Comparison of ENCODE assay signal across 8 cellular contexts in the genomic region with DNA sequence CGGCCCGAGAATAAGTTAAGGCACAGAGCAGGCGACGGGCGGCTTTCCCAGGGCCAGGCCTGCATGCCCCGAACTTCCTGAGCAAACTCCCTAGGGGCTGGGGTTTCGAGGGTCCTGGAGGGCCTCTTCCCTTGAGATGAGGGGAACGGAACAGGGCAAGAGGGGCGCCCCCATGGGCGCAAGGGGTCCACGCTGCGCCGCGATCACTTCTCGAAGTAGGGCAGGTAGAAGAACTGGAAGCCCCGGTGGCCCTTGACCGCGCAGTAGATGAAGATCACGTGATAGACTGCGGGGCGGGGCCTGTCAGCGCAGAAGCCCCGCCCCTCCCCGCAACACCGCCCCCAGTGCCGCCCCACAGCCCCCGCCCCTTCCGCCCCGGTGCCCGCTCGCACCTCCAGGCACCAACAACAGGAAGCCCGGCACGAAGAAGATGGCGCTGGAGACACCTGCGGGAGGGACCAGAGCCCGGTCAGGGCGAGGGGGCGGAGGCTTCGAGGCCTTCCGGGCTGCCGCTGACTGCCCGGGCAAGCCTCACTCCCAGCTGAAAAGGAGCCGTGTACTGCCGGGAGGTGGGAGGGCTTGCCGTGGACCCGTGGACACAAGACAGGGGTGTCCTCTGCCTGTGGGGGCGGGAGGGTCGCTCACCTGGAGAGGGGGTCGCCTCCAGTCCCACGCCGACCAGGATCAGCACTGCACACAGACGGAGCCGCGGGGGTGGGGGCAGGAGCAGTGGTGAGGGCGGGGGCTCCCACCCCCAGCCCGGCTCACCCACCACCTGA. TPM values are rescaled to one million over a fixed set of nuclear protein-coding genes. Genes with fewer than 3 reads are reported as not detected.
DNase-seq lines count a peak whose midpoint lies in the region; ATAC-seq, FAIRE-seq and TF ChIP-seq lines count a peak whose summit lies in the region.

No MANE protein-coding gene starts in this region.

- peak overlapping the region; percentile 88 for H3K4me3 Mint-ChIP-seq in activated B cell treated with CpG ODN at 0.5 μM for 24 hours

- H3K9me3 ChIP-seq in keratinocyte (ENCODE audit: control insufficient read depth, low read depth, low read length), result no peaks in the 10 kb centered on the region

- peak overlapping the region; percentile 95 for H3K27ac ChIP-seq in caudate nucleus (ENCODE audit: low read depth, low read length)
- peak overlapping the region; percentile 79 for H3K27ac ChIP-seq in keratinocyte (ENCODE audit: control insufficient read depth, insufficient read depth, low read length)

- FAIRE-seq in keratinocyte (lab: Jason Lieb, UNC), result no peak

- peaks cover 0 to 5% of the 10 kb centered on the region in 2 experiments for H3K36me3 ChIP-seq in keratinocyte (ENCODE audit: control insufficient read depth in 2 of 2, extremely low read depth in 1 of 2, insufficient read depth in 2 of 2, low read length in 2 of 2)

- POLR2A ChIA-PET in activated B cell treated with CpG ODN at 0.5 μM for 24 hours (lab: Charles Lee), result interaction anchor here (0.7 to 33.4 kb wide), 19 partner anchors 15 to 225 kb away, joined by 3 to 1417 read pairs (median 4); partner anchors contain the start of genes AIP, CLCF1, CORO1B and POLD4

- TF ChIP-seq CTCF in GM12864 (IDR thresholded peaks at IDR 0.05; ENCODE audit: low read depth, low read length, missing control alignments) (no peak), activated B cell treated with CpG ODN at 0.5 μM for 24 hours (IDR thresholded peaks at IDR 0.05) (no peak), keratinocyte (optimal IDR thresholded peaks at IDR 0.05 in 1 of 3, IDR thresholded peaks at IDR 0.05 in 1 of 3, conservative IDR thresholded peaks at IDR 0.05 in 1 of 3; ENCODE audit: extremely low read depth in 1 of 3, insufficient read depth in 2 of 3, low read length in 3 of 3) (no peak)

- intact Hi-C loops in activated B cell treated with CpG ODN at 0.5 μM for 24 hours (cut with micrococcal nuclease), result loop anchor here (1.0 kb wide), 8 partner anchors 18 to 111 kb away; partner anchors contain the start of genes CDK2AP2, POLD4, PPP1CA and PTPRCAP

- dilution Hi-C loops in keratinocyte (cut with MboI; ENCODE audit: extremely low pct_ligation_motif_present, low sequenced_read_pairs), result no loop called here

- ATAC-seq in HG02870 (IDR thresholded peaks at IDR 0.05; ENCODE audit: unreplicated experiment), result peak; percentile 48
- ATAC-seq in activated B cell treated with CpG ODN at 0.5 μM for 24 hours (ENCODE audit: low read depth), result peak; percentile 71

- CTCF ChIA-PET in activated B cell treated with CpG ODN at 0.5 μM for 24 hours (lab: Charles Lee), result interaction anchor here (0.7 to 1.7 kb wide), 3 partner anchors 27 to 63 kb away, joined by 3 to 6 read pairs (median 3); partner anchors contain the start of genes PPP1CA and PTPRCAP

- no peaks in the 10 kb centered on the region for H3K9me1 ChIP-seq in keratinocyte (ENCODE audit: control insufficient read depth, extremely low read depth, insufficient read depth, low read length)

- peaks cover 11% of the 10 kb centered on the region for H3K36me3 Mint-ChIP-seq in activated B cell treated with CpG ODN at 0.5 μM for 24 hours (ENCODE audit: low read depth)

- peaks cover 25% of the 10 kb centered on the region for H3K4me1 ChIP-seq in keratinocyte (ENCODE audit: control insufficient read depth, extremely low read depth, insufficient read depth, low read length)

- peak overlapping the region; percentile 64 for H3K9ac ChIP-seq in keratinocyte (ENCODE audit: control insufficient read depth, extremely low read depth, insufficient read depth, low read length)

- H3K27me3 Mint-ChIP-seq in activated B cell treated with CpG ODN at 0.5 μM for 24 hours, result no peaks in the 10 kb centered on the region

- H4K20me1 ChIP-seq in keratinocyte (ENCODE audit: control insufficient read depth, extremely low read depth, insufficient read depth, low read length), result no peaks in the 10 kb centered on the region

- H3K4me2 ChIP-seq in keratinocyte (ENCODE audit: control insufficient read depth, extremely low read depth, insufficient read depth, low read depth, low read length), result peak overlapping the region; percentile 76

- peak overlapping the region; percentile 64 for H2AFZ ChIP-seq in keratinocyte (ENCODE audit: control insufficient read depth, low read length)

- H3K9me3 Mint-ChIP-seq in activated B cell treated with CpG ODN at 0.5 μM for 24 hours, result no peaks in the 10 kb centered on the region

- H3K4me3 ChIP-seq in GM12864 (ENCODE audit: low read depth, low read length), result peak overlapping the region; percentile 74
- H3K4me3 ChIP-seq in keratinocyte (ENCODE audit: control insufficient read depth in 2 of 3, extremely low read depth in 1 of 3, insufficient read depth in 2 of 3, low read depth in 1 of 3, low read length in 3 of 3), result peak overlapping the region; percentile 45 to 73 (median 46)

- peaks cover 77% of the 10 kb centered on the region for H3K4me1 Mint-ChIP-seq in activated B cell treated with CpG ODN at 0.5 μM for 24 hours

- DNase-seq in GM12864 (ENCODE audit: low read depth) (no peak), NCI-H2107 (lab: John Stamatoyannopoulos, UW) (peak; percentile 56), activated B cell treated with CpG ODN at 0.5 μM for 24 hours (peak; percentile 83), caudate nucleus (lab: John Stamatoyannopoulos, UW) (peak in 55 of 61 donors; percentile 16 to 84 (median 61)), keratinocyte (ENCODE audit: low read depth, low spot score) (no peak), GOT3 (lab: John Stamatoyannopoulos, UW) (no peak)
- DNase-seq in stimulated activated CD4-positive, alpha-beta T cell treated with anti-CD3 and anti-CD28 coated beads, Interleukin-12 subunit alpha, Interleukin-12 subunit beta, amount 100 ng/mL, for 4 hours, result peak; percentile 89

- no peaks in the 10 kb centered on the region for H3K27me3 ChIP-seq in keratinocyte (ENCODE audit: control insufficient read depth, extremely low read depth, insufficient read depth, low read length)

- H3K79me2 ChIP-seq in keratinocyte (ENCODE audit: control insufficient read depth, insufficient read depth, low read length), result no peaks in the 10 kb centered on the region

- peak overlapping the region; percentile 94 for H3K27ac Mint-ChIP-seq in activated B cell treated with CpG ODN at 0.5 μM for 24 hours

RNA-seq across cellular contexts. Expression of gene TMEM134, which starts 4.5 kb away (rescaled TPM):
- 76.0 and 83.5 TPM in 2 replicates for total RNA-seq in activated B cell treated with CpG ODN at 0.5 μM for 24 hours
- 24.7 to 71.1 TPM (median 40.4 TPM) in 3 replicates for polyA plus RNA-seq in keratinocyte
- polyA plus RNA-seq in keratinocyte (2011; ENCODE audit: low read depth), result 10.7 TPM
- polyA plus RNA-seq in keratinocyte (2011; cell fraction: cytosol; rRNA removed), result 27.0 and 78.9 TPM in 2 replicates
- polyA plus RNA-seq in keratinocyte (2011; cell fraction: nucleus; rRNA removed), result 37.4 and 52.6 TPM in 2 replicates
- polyA plus RNA-seq in keratinocyte (2012; ENCODE audit: low replicate concordance), result 42.7 and 77.6 TPM in 2 replicates
- 7.9 to 18.5 TPM (median 12.6 TPM) in 3 replicates for polyA minus RNA-seq in keratinocyte
- 43.0 TPM for polyA minus RNA-seq in keratinocyte (2011; cell fraction: cytosol; rRNA and poly(A)+ RNA removed)
- polyA minus RNA-seq in keratinocyte (2011; cell fraction: nucleus; rRNA and poly(A)+ RNA removed), result 6.6 and 11.0 TPM in 2 replicates

RNA-seq across cellular contexts. Expression of gene CABP4, which starts 9.4 kb away (rescaled TPM):
- total RNA-seq in activated B cell treated with CpG ODN at 0.5 μM for 24 hours, result 2.1 and 3.0 TPM in 2 replicates
- polyA plus RNA-seq in keratinocyte, result not detected in 3 replicates
- polyA plus RNA-seq in keratinocyte (2011; ENCODE audit: low read depth), result 0.10 TPM
- not detected in 2 replicates for polyA plus RNA-seq in keratinocyte (2011; cell fraction: cytosol; rRNA removed)
- polyA plus RNA-seq in keratinocyte (2011; cell fraction: nucleus; rRNA removed), result not detected in 2 replicates
- not detected in 2 replicates for polyA plus RNA-seq in keratinocyte (2012; ENCODE audit: low replicate concordance)
- not detected in 3 replicates for polyA minus RNA-seq in keratinocyte
- polyA minus RNA-seq in keratinocyte (2011; cell fraction: cytosol; rRNA and poly(A)+ RNA removed), result not detected
- polyA minus RNA-seq in keratinocyte (2011; cell fraction: nucleus; rRNA and poly(A)+ RNA removed), result not detected in 2 replicates

RNA-seq across cellular contexts. Expression of gene GPR152, which starts 12.1 kb away (rescaled TPM):
- not detected in 2 replicates for total RNA-seq in activated B cell treated with CpG ODN at 0.5 μM for 24 hours
- not detected in 3 replicates for polyA plus RNA-seq in keratinocyte
- polyA plus RNA-seq in keratinocyte (2011; ENCODE audit: low read depth), result not detected
- polyA plus RNA-seq in keratinocyte (2011; cell fraction: cytosol; rRNA removed), result not detected in 2 replicates
- polyA plus RNA-seq in keratinocyte (2011; cell fraction: nucleus; rRNA removed), result not detected in 2 replicates
- not detected in 2 replicates for polyA plus RNA-seq in keratinocyte (2012; ENCODE audit: low replicate concordance)
- polyA minus RNA-seq in keratinocyte, result not detected in 3 replicates
- polyA minus RNA-seq in keratinocyte (2011; cell fraction: cytosol; rRNA and poly(A)+ RNA removed), result not detected
- polyA minus RNA-seq in keratinocyte (2011; cell fraction: nucleus; rRNA and poly(A)+ RNA removed), result not detected in 2 replicates

RNA-seq across cellular contexts. Expression of gene AIP, which starts 18.2 kb away (rescaled TPM):
- 108 and 114 TPM in 2 replicates for total RNA-seq in activated B cell treated with CpG ODN at 0.5 μM for 24 hours
- polyA plus RNA-seq in keratinocyte, result 32.5 to 42.9 TPM (median 35.3 TPM) in 3 replicates
- 35.4 TPM for polyA plus RNA-seq in keratinocyte (2011; ENCODE audit: low read depth)
- 25.8 and 44.9 TPM in 2 replicates for polyA plus RNA-seq in keratinocyte (2011; cell fraction: cytosol; rRNA removed)
- 26.3 and 35.1 TPM in 2 replicates for polyA plus RNA-seq in keratinocyte (2011; cell fraction: nucleus; rRNA removed)
- 34.4 and 36.4 TPM in 2 replicates for polyA plus RNA-seq in keratinocyte (2012; ENCODE audit: low replicate concordance)
- polyA minus RNA-seq in keratinocyte, result 19.2 to 23.7 TPM (median 22.6 TPM) in 3 replicates
- polyA minus RNA-seq in keratinocyte (2011; cell fraction: cytosol; rRNA and poly(A)+ RNA removed), result 26.3 TPM
- 10.3 and 11.4 TPM in 2 replicates for polyA minus RNA-seq in keratinocyte (2011; cell fraction: nucleus; rRNA and poly(A)+ RNA removed)

RNA-seq across cellular contexts. Expression of gene CORO1B, which starts 21.3 kb away (rescaled TPM):
- 34.0 and 39.7 TPM in 2 replicates for total RNA-seq in activated B cell treated with CpG ODN at 0.5 μM for 24 hours
- 49.2 to 91.4 TPM (median 58.5 TPM) in 3 replicates for polyA plus RNA-seq in keratinocyte
- 26.4 TPM for polyA plus RNA-seq in keratinocyte (2011; ENCODE audit: low read depth)
- polyA plus RNA-seq in keratinocyte (2011; cell fraction: cytosol; rRNA removed), result 30.5 and 97.4 TPM in 2 replicates
- 61.6 and 70.1 TPM in 2 replicates for polyA plus RNA-seq in keratinocyte (2011; cell fraction: nucleus; rRNA removed)
- polyA plus RNA-seq in keratinocyte (2012; ENCODE audit: low replicate concordance), result 46.1 and 68.2 TPM in 2 replicates
- 53.2 to 94.1 TPM (median 66.5 TPM) in 3 replicates for polyA minus RNA-seq in keratinocyte
- 147 TPM for polyA minus RNA-seq in keratinocyte (2011; cell fraction: cytosol; rRNA and poly(A)+ RNA removed)
- 34.1 and 41.6 TPM in 2 replicates for polyA minus RNA-seq in keratinocyte (2011; cell fraction: nucleus; rRNA and poly(A)+ RNA removed)

Comparison
In these comparisons a context has a peak if more than half of its experiments do, and no peak if none do; other contexts are left out.
1. DNase-seq: peak in NCI-H2107 (single experiment), activated B cell treated with CpG ODN at 0.5 μM for 24 hours (single experiment), caudate nucleus (55 of 61) and stimulated activated CD4-positive, alpha-beta T cell treated with anti-CD3 and anti-CD28 coated beads, Interleukin-12 subunit alpha, Interleukin-12 subunit beta, amount 100 ng/mL, for 4 hours (single experiment); none in GM12864 (single experiment), keratinocyte (single experiment) and GOT3 (single experiment).